In genomic region chr5:39578887-39579497, GRCh38 we compare ENCODE assay signal across 8 cellular contexts.
A peak's percentile ranks its signal among the peaks of the same experiment; 100 is the strongest.
DNase-seq lines count a peak whose midpoint lies in the region; ATAC-seq and TF ChIP-seq lines count a peak whose summit lies in the region.

No MANE protein-coding gene starts in this region.

- no peaks in the 10 kb centered on the region for H4K20me1 ChIP-seq in Karpas-422 (ENCODE audit: insufficient read depth, low read depth, low read length)

- H2AFZ ChIP-seq in Karpas-422 (ENCODE audit: low read length) = no peak overlapping the region

- H3K4me3 ChIP-seq in Karpas-422 (ENCODE audit: low read length) = no peak overlapping the region

- H3K9ac ChIP-seq in Karpas-422 (ENCODE audit: low read length) = no peak overlapping the region

- no peaks in the 10 kb centered on the region for H3K27me3 ChIP-seq in Karpas-422 (ENCODE audit: low read length)

- H3K4me1 ChIP-seq in Karpas-422 (ENCODE audit: low read length) = no peaks in the 10 kb centered on the region

- no peaks in the 10 kb centered on the region for H3K9me3 Mint-ChIP-seq in Calu3 (ENCODE audit: low read depth, unreplicated experiment)
- H3K9me3 Mint-ChIP-seq in nephron = no peaks in the 10 kb centered on the region

- peaks cover 18% of the 10 kb centered on the region for H3K4me1 Mint-ChIP-seq in Calu3 (ENCODE audit: low read depth, unreplicated experiment)
- peaks cover 26% of the 10 kb centered on the region for H3K4me1 Mint-ChIP-seq in nephron

- DNase-seq in Calu3 (no peak), Karpas-422 (peak; percentile 65), cerebellar cortex (ENCODE audit: low spot score) (peak; percentile 8), anterior cingulate cortex (lab: John Stamatoyannopoulos, UW) (no peak)
- no peak for DNase-seq in activated T-cell treated with anti-CD3 and anti-CD28 coated beads, Interleukin-2, amount 50 U/mL, for 1 hour
- DNase-seq in activated naive CD4-positive, alpha-beta T cell treated with Interleukin-2 at 50 U/mL for 16 hours = no peak

- H3K4me2 ChIP-seq in Karpas-422 (ENCODE audit: low read depth, low read length, poor library complexity, severe bottlenecking) = no peak overlapping the region

- intact Hi-C loops in Calu3 (cut with micrococcal nuclease; ENCODE audit: unreplicated experiment) = loop anchor here (2.0 to 5.0 kb wide), 4 partner anchors 114 to 1156 kb away; no protein-coding TSS in a partner anchor

- H3K9me3 ChIP-seq in Karpas-422 (ENCODE audit: low read length) = no peaks in the 10 kb centered on the region

- CTCF ChIA-PET in Calu3 (lab: Charles Lee) = no interaction called here

- H3K36me3 ChIP-seq in Karpas-422 (ENCODE audit: insufficient read depth, low read length) = no peaks in the 10 kb centered on the region

- no peaks in the 10 kb centered on the region for H3K9me2 ChIP-seq in Karpas-422 (replicated peaks; ENCODE audit: insufficient read depth, low read length)

- no peaks in the 10 kb centered on the region for H3K27me3 Mint-ChIP-seq in Calu3 (ENCODE audit: unreplicated experiment)
- H3K27me3 Mint-ChIP-seq in nephron (ENCODE audit: low read depth) = no peaks in the 10 kb centered on the region

- H3K36me3 Mint-ChIP-seq in Calu3 (ENCODE audit: insufficient read depth, unreplicated experiment) (no peaks in the 10 kb centered on the region), nephron (ENCODE audit: low read depth) (no peaks in the 10 kb centered on the region)

- TF ChIP-seq CTCF in Calu3 (IDR thresholded peaks at IDR 0.05; ENCODE audit: unreplicated experiment) (peak; percentile 42), nephron (IDR thresholded peaks at IDR 0.05; ENCODE audit: unreplicated experiment in 3 of 3) (peak; percentile 52 to 79 (median 65))

- H3K27ac ChIP-seq in Karpas-422 (ENCODE audit: low read length) = no peak overlapping the region

- ATAC-seq in HG02852 (IDR thresholded peaks at IDR 0.05; ENCODE audit: unreplicated experiment) = no peak

- H3K27ac Mint-ChIP-seq in Calu3 (ENCODE audit: unreplicated experiment) (no peak overlapping the region), nephron (peak overlapping the region; percentile 48 to 80 (median 57))

- H3K79me2 ChIP-seq in Karpas-422 (ENCODE audit: low read length) = no peaks in the 10 kb centered on the region

- no peak overlapping the region for H3K4me3 Mint-ChIP-seq in Calu3 (ENCODE audit: low read depth, unreplicated experiment)
- H3K4me3 Mint-ChIP-seq in nephron = no peak overlapping the region

- no TSS peak for BruUV-seq in Calu3 (replicated peaks; lab: Mats Ljungman, UMichigan)

Comparison
In these comparisons a context has a peak if more than half of its experiments do, and no peak if none do; other contexts are left out.
1. DNase-seq: peak in Karpas-422 (single experiment) and cerebellar cortex (single experiment); none in Calu3 (single experiment), activated T-cell treated with anti-CD3 and anti-CD28 coated beads, Interleukin-2, amount 50 U/mL, for 1 hour (single experiment), anterior cingulate cortex (0 of 58) and activated naive CD4-positive, alpha-beta T cell treated with Interleukin-2 at 50 U/mL for 16 hours (single experiment).